In the genomic region with DNA sequence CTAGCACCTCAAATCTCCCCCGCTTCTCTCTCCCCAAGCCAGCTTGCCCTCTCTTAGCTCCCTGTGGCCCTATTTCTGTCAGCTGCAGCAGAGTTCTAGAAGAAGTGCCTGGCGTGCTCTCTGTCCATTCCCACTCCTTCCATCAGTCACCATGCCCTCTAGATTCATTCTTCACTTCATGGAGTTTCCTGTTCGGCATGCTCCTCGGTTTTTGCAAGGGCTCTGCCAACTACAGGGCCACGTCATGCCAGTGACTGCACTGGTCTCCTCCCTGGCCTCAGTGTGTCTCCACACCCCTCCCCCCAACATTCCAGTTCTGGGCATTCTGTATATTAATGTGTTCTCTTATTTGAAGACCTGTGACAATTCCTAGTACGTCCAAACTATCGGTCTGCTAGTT, we compare ENCODE assay signal across 2 cellular contexts.
TF ChIP-seq lines count a peak whose summit lies in the region.

No MANE protein-coding gene starts in this region.

TF ChIP-seq in IMR-90, 13 proteins besides CTCF, POLR2A, EP300 and RAD21:
- TF ChIP-seq BHLHE40 (IDR thresholded peaks at IDR 0.05; ENCODE audit: low read depth, low read length) (no peak), RFX5 (IDR thresholded peaks at IDR 0.05; ENCODE audit: low read depth, low read length) (no peak), FOS (IDR thresholded peaks at IDR 0.05; ENCODE audit: low read depth, low read length) (no peak), CHD1 (IDR thresholded peaks at IDR 0.05; ENCODE audit: low read depth, low read length) (no peak), SMC3 (IDR thresholded peaks at IDR 0.05; ENCODE audit: low read depth, low read length) (no peak), RCOR1 (IDR thresholded peaks at IDR 0.05; ENCODE audit: insufficient replicate concordance, low read length) (no peak), CEBPB (IDR thresholded peaks at IDR 0.05; ENCODE audit: low read depth, low read length) (no peak), MXI1 (IDR thresholded peaks at IDR 0.05; ENCODE audit: borderline replicate concordance, low read depth, low read length) (no peak), NFE2L2 (IDR thresholded peaks at IDR 0.05; ENCODE audit: low read depth, low read length) (no peak), MAFK (IDR thresholded peaks at IDR 0.05; ENCODE audit: low read depth, low read length) (no peak), MAZ (IDR thresholded peaks at IDR 0.05; ENCODE audit: borderline replicate concordance, low read depth, low read length) (no peak)
- TF ChIP-seq, protein P1, sequence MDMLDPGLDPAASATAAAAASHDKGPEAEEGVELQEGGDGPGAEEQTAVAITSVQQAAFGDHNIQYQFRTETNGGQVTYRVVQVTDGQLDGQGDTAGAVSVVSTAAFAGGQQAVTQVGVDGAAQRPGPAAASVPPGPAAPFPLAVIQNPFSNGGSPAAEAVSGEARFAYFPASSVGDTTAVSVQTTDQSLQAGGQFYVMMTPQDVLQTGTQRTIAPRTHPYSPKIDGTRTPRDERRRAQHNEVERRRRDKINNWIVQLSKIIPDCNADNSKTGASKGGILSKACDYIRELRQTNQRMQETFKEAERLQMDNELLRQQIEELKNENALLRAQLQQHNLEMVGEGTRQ (IDR thresholded peaks at IDR 0.05; ENCODE audit: low read depth, low read length): no peak
- TF ChIP-seq, protein P2, sequence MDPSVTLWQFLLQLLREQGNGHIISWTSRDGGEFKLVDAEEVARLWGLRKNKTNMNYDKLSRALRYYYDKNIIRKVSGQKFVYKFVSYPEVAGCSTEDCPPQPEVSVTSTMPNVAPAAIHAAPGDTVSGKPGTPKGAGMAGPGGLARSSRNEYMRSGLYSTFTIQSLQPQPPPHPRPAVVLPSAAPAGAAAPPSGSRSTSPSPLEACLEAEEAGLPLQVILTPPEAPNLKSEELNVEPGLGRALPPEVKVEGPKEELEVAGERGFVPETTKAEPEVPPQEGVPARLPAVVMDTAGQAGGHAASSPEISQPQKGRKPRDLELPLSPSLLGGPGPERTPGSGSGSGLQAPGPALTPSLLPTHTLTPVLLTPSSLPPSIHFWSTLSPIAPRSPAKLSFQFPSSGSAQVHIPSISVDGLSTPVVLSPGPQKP (IDR thresholded peaks at IDR 0.05; ENCODE audit: borderline replicate concordance, low read depth, low read length): no peak

TF ChIP-seq in HepG2, 621 proteins besides CTCF, POLR2A, EP300 and RAD21:
- TF ChIP-seq, protein P3, sequence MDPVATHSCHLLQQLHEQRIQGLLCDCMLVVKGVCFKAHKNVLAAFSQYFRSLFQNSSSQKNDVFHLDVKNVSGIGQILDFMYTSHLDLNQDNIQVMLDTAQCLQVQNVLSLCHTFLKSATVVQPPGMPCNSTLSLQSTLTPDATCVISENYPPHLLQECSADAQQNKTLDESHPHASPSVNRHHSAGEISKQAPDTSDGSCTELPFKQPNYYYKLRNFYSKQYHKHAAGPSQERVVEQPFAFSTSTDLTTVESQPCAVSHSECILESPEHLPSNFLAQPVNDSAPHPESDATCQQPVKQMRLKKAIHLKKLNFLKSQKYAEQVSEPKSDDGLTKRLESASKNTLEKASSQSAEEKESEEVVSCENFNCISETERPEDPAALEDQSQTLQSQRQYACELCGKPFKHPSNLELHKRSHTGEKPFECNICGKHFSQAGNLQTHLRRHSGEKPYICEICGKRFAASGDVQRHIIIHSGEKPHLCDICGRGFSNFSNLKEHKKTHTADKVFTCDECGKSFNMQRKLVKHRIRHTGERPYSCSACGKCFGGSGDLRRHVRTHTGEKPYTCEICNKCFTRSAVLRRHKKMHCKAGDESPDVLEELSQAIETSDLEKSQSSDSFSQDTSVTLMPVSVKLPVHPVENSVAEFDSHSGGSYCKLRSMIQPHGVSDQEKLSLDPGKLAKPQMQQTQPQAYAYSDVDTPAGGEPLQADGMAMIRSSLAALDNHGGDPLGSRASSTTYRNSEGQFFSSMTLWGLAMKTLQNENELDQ (CRISPR knock-in tag; IDR thresholded peaks at IDR 0.05; ENCODE audit: borderline replicate concordance): no peak
- TF ChIP-seq ZZZ3 (CRISPR knock-in tag; IDR thresholded peaks at IDR 0.05; ENCODE audit: borderline replicate concordance): no peak
- TF ChIP-seq ZNF75D (CRISPR knock-in tag; IDR thresholded peaks at IDR 0.05; ENCODE audit: borderline replicate concordance): no peak
TF ChIP-seq in HepG2: peak in this region for 0.
